8 cellular contexts compared by ENCODE assay signal in the genomic region with DNA sequence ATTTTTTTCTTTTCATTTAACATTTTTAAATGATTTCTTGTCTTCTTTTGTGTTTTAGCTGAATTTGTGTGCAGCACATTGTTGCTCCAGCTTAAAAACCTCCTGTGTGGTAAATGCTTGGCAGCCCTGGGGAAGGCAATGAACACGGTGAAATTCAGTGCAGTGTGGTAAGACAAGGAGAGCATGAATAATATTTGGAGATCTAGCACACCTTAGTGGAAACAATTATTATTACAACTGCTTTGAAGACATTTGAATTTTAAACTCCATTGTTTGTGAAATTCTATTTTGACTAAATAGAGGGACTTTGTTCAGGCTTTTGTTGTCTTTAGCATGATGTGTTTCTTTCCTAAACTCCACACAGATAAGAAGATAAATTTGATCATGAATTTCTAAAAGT.
DNase-seq lines count a peak whose midpoint lies in the region; ATAC-seq, FAIRE-seq and TF ChIP-seq lines count a peak whose summit lies in the region.

No MANE protein-coding gene starts in this region.

- 0% methylated on average over 1 of the region's 1 CpG for WGBS in gastroesophageal sphincter (ENCODE audit: low coverage in 1 of 2), 2 donors

- H3K36me3 ChIP-seq in MG63 (no peaks in the 10 kb centered on the region), gastroesophageal sphincter (no peaks in the 10 kb centered on the region)

- DNase-seq in Caki2 (ENCODE audit: low read depth), result peak; percentile 9
- peak; percentile 13 for DNase-seq in MG63
- DNase-seq in putamen (ENCODE audit: low spot score), result peak; percentile 47
- DNase-seq in GM12891 (ENCODE audit: insufficient read length, low spot score), result no peak
- DNase-seq in activated naive CD4-positive, alpha-beta T cell treated with anti-CD3 and anti-CD28 coated beads, Interleukin-2, amount 50 U/mL, for 16 hours, result no peak

- H3K4me1 ChIP-seq in gastroesophageal sphincter, result peaks cover 0 to 5% (median 0%) of the 10 kb centered on the region in 3 donors

- no peak for TF ChIP-seq EP300 in gastroesophageal sphincter (IDR thresholded peaks at IDR 0.05)

- TF ChIP-seq POLR2A in gastroesophageal sphincter (IDR thresholded peaks at IDR 0.05) (no peak), GM12891 (IDR thresholded peaks at IDR 0.05; ENCODE audit: low read depth, low read length) (no peak)

- no peaks in the 10 kb centered on the region for H3K9me3 ChIP-seq in MG63
- H3K9me3 ChIP-seq in gastroesophageal sphincter, result no peaks in the 10 kb centered on the region

- no peak for FAIRE-seq in GM12891 (lab: Jason Lieb, UNC)

- peak; percentile 37 to 74 (median 65) for TF ChIP-seq CTCF in gastroesophageal sphincter (IDR thresholded peaks at IDR 0.05)

- H3K27ac ChIP-seq in gastroesophageal sphincter, result no peak overlapping the region

- no peak overlapping the region for H3K4me3 ChIP-seq in MG63
- no peak overlapping the region for H3K4me3 ChIP-seq in gastroesophageal sphincter

- in situ Hi-C loops in Caki2 (cut with HindIII; ENCODE audit: low pct_unique_long_range_greater_than_20kb, low sequenced_read_pairs), result no loop called here

- H3K27me3 ChIP-seq in MG63, result no peaks in the 10 kb centered on the region
- H3K27me3 ChIP-seq in gastroesophageal sphincter, result no peaks in the 10 kb centered on the region

- ATAC-seq in SK-N-SH treated with all-trans-retinoic acid at 6 μM for 48 hours (no peak), gastroesophageal sphincter (peak; percentile 66), GM19397 (IDR thresholded peaks at IDR 0.05; ENCODE audit: unreplicated experiment) (no peak)

TF ChIP-seq in SK-N-SH treated with all-trans-retinoic acid at 6 μM for 48 hours, 23 proteins besides CTCF, POLR2A, EP300 and RAD21:
- no peak for TF ChIP-seq OSR1 (CRISPR knock-in tag; IDR thresholded peaks at IDR 0.05)
- peak; percentile 84 for TF ChIP-seq ZNF8 (CRISPR knock-in tag; IDR thresholded peaks at IDR 0.05)

TF ChIP-seq in GM12891, 5 proteins besides CTCF, POLR2A, EP300 and RAD21:
- TF ChIP-seq POLR2AphosphoS5 (IDR thresholded peaks at IDR 0.05; ENCODE audit: low read depth, low read length) (no peak), PAX5 (IDR thresholded peaks at IDR 0.05; ENCODE audit: insufficient read depth, low read length, severe bottlenecking) (no peak), SPI1 (IDR thresholded peaks at IDR 0.05; ENCODE audit: low read depth, low read length) (no peak), POU2F2 (IDR thresholded peaks at IDR 0.05; ENCODE audit: low read depth, low read length) (no peak)

Comparison
In these comparisons a context has a peak if more than half of its experiments do, and no peak if none do; other contexts are left out.
1. DNase-seq: peak in Caki2 (single experiment), MG63 (single experiment) and putamen (single experiment); none in GM12891 (single experiment) and activated naive CD4-positive, alpha-beta T cell treated with anti-CD3 and anti-CD28 coated beads, Interleukin-2, amount 50 U/mL, for 16 hours (single experiment).